In genomic region chr4:168609369-168609768, GRCh38 we compare ENCODE assay signal across 30 cellular contexts.
"Had no signal": no experiment of that assay in that cellular context is flagged by ENCODE, and none has a peak within 500 bp of the region (broad histone marks: within the 10 kb centered on the region; RNA-seq: fewer than 3 reads in every experiment).

No MANE protein-coding gene starts in this region.

- H3K4me3 ChIP-seq: adrenal gland, body of pancreas, cardiac muscle cell, colonic mucosa, esophagus squamous epithelium, gastroesophageal sphincter had no signal

- ATAC-seq: activated CD4-positive, CD25-positive, alpha-beta regulatory T cell treated with anti-CD3 and anti-CD28 coated beads, Interleukin-2, amount 50 U/mL, for 24 hours; activated CD8-positive, alpha-beta T cell treated with anti-CD3 and anti-CD28 coated beads for 36 hours; activated naive CD8-positive, alpha-beta T cell treated with anti-CD3 and anti-CD28 coated beads, Interleukin-2, amount 50 U/mL, for 24 hours; body of pancreas; gastroesophageal sphincter; T-helper 17 cell had no signal

- H3K4me1 ChIP-seq: adrenal gland, body of pancreas, colonic mucosa had no signal

- H3K36me3 ChIP-seq: adrenal gland, colonic mucosa, esophagus squamous epithelium, gastroesophageal sphincter, WERI-Rb-1 had no signal

- H3K9me3 ChIP-seq: adrenal gland, body of pancreas, colonic mucosa, esophagus squamous epithelium, gastroesophageal sphincter had no signal

- DNase-seq: activated B cell treated with CpG ODN at 0.5 μM for 24 hours; activated CD4-positive, alpha-beta T cell treated with anti-CD3 and anti-CD28 coated beads for 48 hours; activated CD4-positive, alpha-beta T cell treated with anti-CD3 and anti-CD28 coated beads, Interleukin-2, amount 50 U/mL, for 1 hour; activated CD4-positive, alpha-beta T cell treated with anti-CD3 and anti-CD28 coated beads, Interleukin-2, amount 50 U/mL, for 48 hours; activated CD8-positive, alpha-beta memory T cell treated with anti-CD3 and anti-CD28 coated beads for 24 hours; activated CD8-positive, alpha-beta T cell treated with anti-CD3 and anti-CD28 coated beads for 36 hours; activated effector memory CD4-positive, alpha-beta T cell treated with anti-CD3 and anti-CD28 coated beads, Interleukin-2, amount 50 U/mL, for 16 hours; activated naive CD4-positive, alpha-beta T cell treated with anti-CD3 and anti-CD28 coated beads for 36 hours; activated naive CD8-positive, alpha-beta T cell treated with anti-CD3 and anti-CD28 coated beads for 36 hours; activated naive CD8-positive, alpha-beta T cell treated with anti-CD3 and anti-CD28 coated beads, Interleukin-2, amount 50 U/mL, for 24 hours; activated T-cell treated with anti-CD3 and anti-CD28 coated beads, Interleukin-2, amount 50 U/mL, for 48 hours; adrenal gland; amygdala; aorta; body of pancreas; central memory CD4-positive, alpha-beta T cell; cerebellar nuclear complex; colonic mucosa; effector CD8-positive, alpha-beta T cell; esophagus squamous epithelium; foreskin melanocyte; head of caudate nucleus; T-helper 1 cell; T-helper 17 cell; T1000; WERI-Rb-1 had no signal

- H3K27me3 ChIP-seq: adrenal gland, body of pancreas, cardiac muscle cell, colonic mucosa, esophagus squamous epithelium, gastroesophageal sphincter had no signal

- H3K27ac ChIP-seq: adrenal gland, body of pancreas, cardiac muscle cell, colonic mucosa, epithelial cell of prostate, esophagus squamous epithelium, gastroesophageal sphincter, WERI-Rb-1 had no signal
